8 cellular contexts compared by ENCODE assay signal in the genomic region with DNA sequence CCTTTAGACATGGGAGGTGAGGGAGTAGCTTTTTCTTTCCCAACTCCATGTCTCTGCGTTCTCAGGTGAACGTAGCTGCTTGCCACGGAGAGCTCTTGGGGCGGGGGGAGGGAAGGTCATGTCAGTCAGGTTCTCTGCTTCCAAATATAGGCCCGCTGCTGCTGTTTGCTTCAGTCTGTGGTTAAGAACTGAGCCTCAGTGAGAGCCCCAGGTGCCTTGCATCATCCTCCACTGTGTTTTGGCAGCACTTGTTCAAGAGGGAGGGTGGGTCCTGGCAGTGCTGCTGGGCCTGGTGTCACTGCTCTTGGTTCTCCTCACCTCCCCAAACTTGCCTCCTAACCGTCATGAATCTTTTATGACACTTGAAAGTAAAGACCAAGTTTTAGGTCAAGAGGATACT. TPM values are rescaled to one million over a fixed set of nuclear protein-coding genes. Genes with fewer than 3 reads are reported as not detected.
A peak's percentile ranks its signal among the peaks of the same experiment; 100 is the strongest.
DNase-seq lines count a peak whose midpoint lies in the region; ATAC-seq and TF ChIP-seq lines count a peak whose summit lies in the region.

No MANE protein-coding gene starts in this region.

- H3K36me3 Mint-ChIP-seq in activated naive CD8-positive, alpha-beta T cell: peaks cover 6% of the 10 kb centered on the region

- POLR2A ChIA-PET in OCI-LY7 (lab: Charles Lee): interaction anchor here (0.6 to 13.4 kb wide), 27 partner anchors 7 to 614 kb away, joined by 3 to 205 read pairs (median 4); a partner anchor contains a TSS

- no peak for TF ChIP-seq CTCF in GM06990 (IDR thresholded peaks at IDR 0.05; ENCODE audit: insufficient read depth, low read length, poor library complexity, severe bottlenecking)
- TF ChIP-seq CTCF in OCI-LY7 (conservative IDR thresholded peaks at IDR 0.05; ENCODE audit: low read length): no peak
- no peak for TF ChIP-seq CTCF in omental fat pad (IDR thresholded peaks at IDR 0.05)

- peaks cover 86% of the 10 kb centered on the region for H3K4me1 ChIP-seq in OCI-LY7 (ENCODE audit: insufficient read depth, low read length, poor library complexity, severe bottlenecking)

- H3K36me3 ChIP-seq in GM06990 (ENCODE audit: control insufficient read depth, insufficient read depth, low read length) (no peaks in the 10 kb centered on the region; the same call in 1 of the 2 replicates), OCI-LY7 (ENCODE audit: insufficient read depth, low read length) (peaks cover 40% of the 10 kb centered on the region)

- H3K27me3 ChIP-seq in GM06990 (replicated peaks; ENCODE audit: control insufficient read depth, insufficient read depth, low read length): no peaks in the 10 kb centered on the region

- H3K4me3 Mint-ChIP-seq in activated naive CD8-positive, alpha-beta T cell: peak overlapping the region; percentile 71

- intact Hi-C loops in OCI-LY7 (cut with micrococcal nuclease; ENCODE audit: unreplicated experiment): loop anchor here (1.0 kb wide), 2 partner anchors 104 to 130 kb away; no protein-coding TSS in a partner anchor

- peak overlapping the region; percentile 96 for H3K27ac Mint-ChIP-seq in activated naive CD8-positive, alpha-beta T cell

- peak; percentile 48 for DNase-seq in GM06990 (ENCODE audit: extremely low read depth, insufficient read length)
- DNase-seq in OCI-LY7 (ENCODE audit: low spot score): peak; percentile 98
- no peak for DNase-seq in GOT3 (lab: John Stamatoyannopoulos, UW)
- DNase-seq in NCI-H69 (lab: John Stamatoyannopoulos, UW): no peak
- DNase-seq in NCI-H524 treated with DMSO at 0.1 percent for 48 hours (lab: John Stamatoyannopoulos, UW): no peak
- DNase-seq in omental fat pad (ENCODE audit: low spot score): no peak

- no peaks in the 10 kb centered on the region for H3K9me3 Mint-ChIP-seq in activated naive CD8-positive, alpha-beta T cell (ENCODE audit: low read depth)

- peaks cover 31% of the 10 kb centered on the region; the same call in 1 of the 2 replicates for H3K79me2 ChIP-seq in OCI-LY7 (ENCODE audit: insufficient read depth, low read depth, low read length)

- ATAC-seq in GM21825 (IDR thresholded peaks at IDR 0.05; ENCODE audit: unreplicated experiment): peak; percentile 95
- no peak for ATAC-seq in omental fat pad (ENCODE audit: low FRiP score)

- H3K4me2 ChIP-seq in OCI-LY7 (ENCODE audit: low read length): peak overlapping the region; percentile 90

- H4K20me1 ChIP-seq in OCI-LY7 (ENCODE audit: insufficient read depth, low read length): no peaks in the 10 kb centered on the region

- H3K4me1 Mint-ChIP-seq in activated naive CD8-positive, alpha-beta T cell (ENCODE audit: low read depth): peaks cover 70% of the 10 kb centered on the region

- H3K27me3 Mint-ChIP-seq in activated naive CD8-positive, alpha-beta T cell: no peaks in the 10 kb centered on the region

- CTCF ChIA-PET in OCI-LY7 (lab: Charles Lee; ENCODE audit: unreplicated experiment): interaction anchor here (0.6 to 1.0 kb wide), 3 partner anchors 16 to 95 kb away, joined by 3 to 4 read pairs (median 4); no protein-coding TSS in a partner anchor

- no peak overlapping the region for H2AFZ ChIP-seq in OCI-LY7 (ENCODE audit: low read length)

- H3K9me2 ChIP-seq in OCI-LY7 (ENCODE audit: insufficient read depth, low read length): no peaks in the 10 kb centered on the region

- H3K4me3 ChIP-seq in GM06990 (replicated peaks; ENCODE audit: low read depth, low read length) (no peak overlapping the region), OCI-LY7 (ENCODE audit: low read depth, low read length, poor library complexity, severe bottlenecking) (peak overlapping the region; percentile 64)

- no TSS peak for BruUV-seq in OCI-LY7 (replicated peaks; lab: Mats Ljungman, UMichigan)

- H3K27ac ChIP-seq in OCI-LY7 (ENCODE audit: low read depth, low read length, poor library complexity, severe bottlenecking): peak overlapping the region; percentile 100

- peaks cover 16% of the 10 kb centered on the region; the same call in 1 of the 2 replicates for H3K9me3 ChIP-seq in OCI-LY7 (ENCODE audit: low read length)

RNA-seq across cellular contexts. Expression of a gene that starts 46.6 kb away (rescaled TPM):
- 31.2 and 32.3 TPM in 2 replicates for total RNA-seq in OCI-LY7 (2014; rRNA removed; shearing (Covaris generic))
- total RNA-seq in OCI-LY7 (2022) (78.7 and 87.8 TPM in 2 replicates), omental fat pad (100 to 1,000 TPM in 3 of 4 donors, 10 to 100 TPM in 1; 80.2 to 154 (median 119) TPM)

Comparison
In these comparisons a context has a peak if more than half of its experiments do, and no peak if none do; other contexts are left out.
1. DNase-seq: peak in GM06990 (single experiment) and OCI-LY7 (single experiment); none in GOT3 (single experiment), NCI-H69 (single experiment), NCI-H524 treated with DMSO at 0.1 percent for 48 hours (single experiment) and omental fat pad (single experiment).